8 cellular contexts compared by ENCODE assay signal in genomic region chr21:34073749-34074282, GRCh38. TPM values are rescaled to one million over a fixed set of nuclear protein-coding genes. Genes with fewer than 3 reads are reported as not detected.
DNase-seq lines count a peak whose midpoint lies in the region; ATAC-seq and TF ChIP-seq lines count a peak whose summit lies in the region.

No MANE protein-coding gene starts in this region.

- no peak overlapping the region; the same call in 1 of the 2 replicates for H3K27ac ChIP-seq in HUES6 (ENCODE audit: low read depth, low read length)
- peak overlapping the region; percentile 82 to 97 for H3K27ac ChIP-seq in testis

- H3K27me3 ChIP-seq in HUES6 (ENCODE audit: control insufficient read depth, insufficient read depth, low read length) (peaks cover 8% of the 10 kb centered on the region; the same call in 1 of the 2 replicates), mucosa of stomach (ENCODE audit: control insufficient read depth, insufficient read depth, low read length) (no peaks in the 10 kb centered on the region), testis (no peaks in the 10 kb centered on the region)

- intact Hi-C loops in testis (cut with DNase I; ENCODE audit: low total_unique reads), result no loop called here

- peak overlapping the region; percentile 78 for H3K4me3 ChIP-seq in HUES6 (ENCODE audit: low read depth, low read length)
- peak overlapping the region; percentile 83 for H3K4me3 ChIP-seq in epithelial cell of esophagus (ENCODE audit: low read length)
- peak overlapping the region; percentile 45 for H3K4me3 ChIP-seq in mucosa of stomach (ENCODE audit: low read length)
- peak overlapping the region; percentile 71 to 80 for H3K4me3 ChIP-seq in testis

- TF ChIP-seq CTCF in epithelial cell of esophagus (IDR thresholded peaks at IDR 0.05; ENCODE audit: insufficient read depth, low read depth, low read length, missing control alignments) (no peak), testis (IDR thresholded peaks at IDR 0.05) (no peak)

- ATAC-seq in GM21447 (IDR thresholded peaks at IDR 0.05; ENCODE audit: unreplicated experiment), result peak; percentile 40

- H3K9ac ChIP-seq in HUES6 (ENCODE audit: low read length) (peak overlapping the region; percentile 87), mucosa of stomach (ENCODE audit: low read length) (peak overlapping the region; percentile 75)

- H3K36me3 ChIP-seq in HUES6 (ENCODE audit: control insufficient read depth, insufficient read depth, low read length), result peaks cover 12% of the 10 kb centered on the region
- H3K36me3 ChIP-seq in mucosa of stomach (ENCODE audit: control insufficient read depth, insufficient read depth, low read length), result no peaks in the 10 kb centered on the region
- H3K36me3 ChIP-seq in testis (ENCODE audit: low read depth, missing control alignments), result no peaks in the 10 kb centered on the region

- 0% methylated on average over 17 to 34 of the region's 95 CpGs for WGBS in testis, 2 donors

- H3K9me3 ChIP-seq in HUES6 (ENCODE audit: control insufficient read depth, insufficient read depth, low read depth, low read length), result no peaks in the 10 kb centered on the region
- no peaks in the 10 kb centered on the region for H3K9me3 ChIP-seq in mucosa of stomach (ENCODE audit: control insufficient read depth, low read length)
- H3K9me3 ChIP-seq in testis, result no peaks in the 10 kb centered on the region

- DNase-seq in EL (peak; percentile 35), epithelial cell of esophagus (ENCODE audit: low read depth) (peak; percentile 37), testis (peak; percentile 39), NCI-H510A treated with DMSO at 0.1 percent for 48 hours (lab: John Stamatoyannopoulos, UW) (no peak)
- peak; percentile 25 to 36 for DNase-seq in activated CD4-positive, alpha-beta T cell treated with anti-CD3 and anti-CD28 coated beads, Interleukin-2, amount 50 U/mL, for 4 hours

- H3K4me1 ChIP-seq in HUES6 (ENCODE audit: control insufficient read depth, insufficient read depth, low read length) (peaks cover 32% of the 10 kb centered on the region), mucosa of stomach (ENCODE audit: control insufficient read depth, insufficient read depth, low read length) (peaks cover 8% of the 10 kb centered on the region), testis (peaks cover 30% of the 10 kb centered on the region)

- TF ChIP-seq POLR2A in testis (IDR thresholded peaks at IDR 0.05), result no peak

RNA-seq across cellular contexts. Expression of gene MRPS6, which starts 0.4 kb away (rescaled TPM):
- 100 to 1,000 TPM in 1 of 2 donors, 10 to 100 TPM in 1; 88.8 to 102 TPM for total RNA-seq in testis
- 107 TPM for polyA plus RNA-seq in testis (ENCODE audit: insufficient read depth, low read depth, low replicate concordance)

RNA-seq across cellular contexts. Expression of gene SLC5A3, which starts 0.4 kb away (rescaled TPM):
- total RNA-seq in testis, result 10 to 100 TPM; 59.5 to 61.9 TPM
- 16.3 TPM for polyA plus RNA-seq in testis (ENCODE audit: insufficient read depth, low read depth, low replicate concordance)
